ENCODE assay signal across 8 cellular contexts in the genomic region with DNA sequence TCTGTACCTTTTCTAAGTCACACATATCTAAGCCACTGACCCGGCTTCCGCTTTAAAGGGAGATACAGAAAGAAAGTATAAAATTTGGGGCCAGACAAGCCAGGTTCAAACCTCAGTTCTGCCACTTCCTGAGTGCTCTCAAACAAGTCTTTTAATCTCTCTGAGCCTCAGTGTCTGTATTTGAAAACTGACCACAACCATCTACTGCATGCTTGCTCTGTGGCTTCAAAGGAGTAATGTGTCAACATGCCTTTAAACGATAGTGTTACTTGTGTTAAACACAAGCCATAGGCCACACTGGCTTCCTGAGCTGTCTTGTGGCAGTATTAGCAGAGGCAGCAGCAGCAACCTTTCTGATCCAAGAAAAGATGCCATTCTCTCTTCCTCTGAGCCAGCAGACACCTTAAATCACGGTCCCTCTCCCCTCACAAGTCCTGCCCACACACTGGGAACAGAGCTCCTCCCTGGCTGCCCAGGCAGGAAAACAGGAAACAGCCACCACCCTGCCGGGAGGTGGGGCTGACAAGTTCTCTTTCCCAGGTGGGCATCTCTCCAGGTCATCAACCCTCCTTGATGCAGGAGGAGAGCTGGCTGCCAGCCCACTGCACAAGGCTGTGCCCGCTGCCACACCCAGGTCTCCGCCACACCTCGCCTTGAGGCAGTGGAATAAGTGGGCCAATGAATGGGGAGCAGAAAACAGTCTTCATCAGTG. TPM values are rescaled to one million over a fixed set of nuclear protein-coding genes. Genes with fewer than 3 reads are reported as not detected.
A peak's percentile ranks its signal among the peaks of the same experiment; 100 is the strongest.
DNase-seq lines count a peak whose midpoint lies in the region; ATAC-seq and TF ChIP-seq lines count a peak whose summit lies in the region.

No MANE protein-coding gene starts in this region.

- POLR2A ChIA-PET in activated CD4-positive, alpha-beta T cell treated with anti-CD3 and anti-CD28 coated beads for 36 hours (lab: Charles Lee) = no interaction called here

- H3K36me3 Mint-ChIP-seq in activated CD4-positive, alpha-beta T cell treated with anti-CD3 and anti-CD28 coated beads for 36 hours (ENCODE audit: low read depth) = no peaks in the 10 kb centered on the region
- no peaks in the 10 kb centered on the region for H3K36me3 Mint-ChIP-seq in endodermal cell (ENCODE audit: low read depth)

- H3K9me3 ChIP-seq in SJSA1 (replicated peaks) (no peaks in the 10 kb centered on the region), endodermal cell (ENCODE audit: control insufficient read depth, low read length) (no peaks in the 10 kb centered on the region), psoas muscle (no peaks in the 10 kb centered on the region)

- ATAC-seq in activated CD4-positive, alpha-beta T cell treated with anti-CD3 and anti-CD28 coated beads for 36 hours = peak; percentile 58
- ATAC-seq in psoas muscle = no peak
- no peak for ATAC-seq in GM19452 (IDR thresholded peaks at IDR 0.05; ENCODE audit: unreplicated experiment)

- no peaks in the 10 kb centered on the region for H3K36me3 ChIP-seq in SJSA1
- no peaks in the 10 kb centered on the region for H3K36me3 ChIP-seq in endodermal cell (ENCODE audit: control insufficient read depth, insufficient read depth, low read length)
- no peaks in the 10 kb centered on the region for H3K36me3 ChIP-seq in psoas muscle (ENCODE audit: insufficient read depth in 1 of 2, low read depth in 1 of 2)

- WGBS in endodermal cell (ENCODE audit: insufficient coverage in 1 of 2, insufficient read length in 1 of 2), 2 experiments = 78 to 91% methylated on average over 5 to 8 of the region's 8 CpGs
- 66 to 74% (median 71%) methylated on average over 8 of the region's 8 CpGs for WGBS in psoas muscle, 3 donors

- TF ChIP-seq CTCF in endodermal cell (conservative IDR thresholded peaks at IDR 0.05) (no peak), psoas muscle (IDR thresholded peaks at IDR 0.05) (no peak)

- no peak overlapping the region for H3K4me3 Mint-ChIP-seq in activated CD4-positive, alpha-beta T cell treated with anti-CD3 and anti-CD28 coated beads for 36 hours
- no peak overlapping the region for H3K4me3 Mint-ChIP-seq in endodermal cell

- H3K27ac Mint-ChIP-seq in activated CD4-positive, alpha-beta T cell treated with anti-CD3 and anti-CD28 coated beads for 36 hours = peak overlapping the region; percentile 37
- peak overlapping the region; percentile 71 for H3K27ac Mint-ChIP-seq in endodermal cell

- no peaks in the 10 kb centered on the region for H3K27me3 Mint-ChIP-seq in activated CD4-positive, alpha-beta T cell treated with anti-CD3 and anti-CD28 coated beads for 36 hours
- no peaks in the 10 kb centered on the region for H3K27me3 Mint-ChIP-seq in endodermal cell (ENCODE audit: insufficient read depth)

- H3K4me1 ChIP-seq in SJSA1 (replicated peaks) = peaks cover 29% of the 10 kb centered on the region
- H3K4me1 ChIP-seq in endodermal cell (ENCODE audit: control insufficient read depth, insufficient read depth, low read length) = no peaks in the 10 kb centered on the region
- peaks cover 7% of the 10 kb centered on the region for H3K4me1 ChIP-seq in psoas muscle

- DNase-seq in activated CD4-positive, alpha-beta T cell treated with anti-CD3 and anti-CD28 coated beads for 36 hours = peak; percentile 7
- no peak for DNase-seq in activated CD4-positive, alpha-beta T cell treated with anti-CD3 and anti-CD28 coated beads for 1 hour
- DNase-seq in SJSA1 (ENCODE audit: low read depth in 1 of 2, low spot score in 2 of 2) (peak in 1 of 2 experiments; percentile 59), endodermal cell (peak; percentile 91), psoas muscle (peak; percentile 25 to 50), germinal center (ENCODE audit: low spot score) (no peak), NCI-H146 treated with DMSO at 0.1 percent for 48 hours (lab: John Stamatoyannopoulos, UW; ENCODE audit: unreplicated experiment) (no peak)

- intact Hi-C loops in activated CD4-positive, alpha-beta T cell treated with anti-CD3 and anti-CD28 coated beads for 36 hours (cut with DNase I, micrococcal nuclease) = no loop called here
- intact Hi-C loops in psoas muscle (cut with DNase I) = no loop called here

- H3K9ac ChIP-seq in endodermal cell (ENCODE audit: extremely low read depth, low read length, poor library complexity, severe bottlenecking) = no peak overlapping the region

- H3K4me3 ChIP-seq in SJSA1 = no peak overlapping the region
- H3K4me3 ChIP-seq in endodermal cell (ENCODE audit: low read length) = no peak overlapping the region
- no peak overlapping the region for H3K4me3 ChIP-seq in psoas muscle

- CTCF ChIA-PET in activated CD4-positive, alpha-beta T cell treated with anti-CD3 and anti-CD28 coated beads for 36 hours (lab: Charles Lee) = interaction anchor here (1.3 kb wide), 1 partner anchor 24 kb away, joined by 3 read pairs; no protein-coding TSS in a partner anchor

- H3K9me3 Mint-ChIP-seq in activated CD4-positive, alpha-beta T cell treated with anti-CD3 and anti-CD28 coated beads for 36 hours (ENCODE audit: low read depth) = no peaks in the 10 kb centered on the region
- no peaks in the 10 kb centered on the region for H3K9me3 Mint-ChIP-seq in endodermal cell

- peaks cover 18% of the 10 kb centered on the region for H3K4me1 Mint-ChIP-seq in activated CD4-positive, alpha-beta T cell treated with anti-CD3 and anti-CD28 coated beads for 36 hours
- H3K4me1 Mint-ChIP-seq in endodermal cell = peaks cover 15% of the 10 kb centered on the region

- no peaks in the 10 kb centered on the region for H3K27me3 ChIP-seq in SJSA1 (replicated peaks)
- no peaks in the 10 kb centered on the region for H3K27me3 ChIP-seq in endodermal cell (ENCODE audit: control insufficient read depth, insufficient read depth, low read length, poor library complexity, severe bottlenecking)
- no peaks in the 10 kb centered on the region for H3K27me3 ChIP-seq in psoas muscle (ENCODE audit: insufficient read depth in 3 of 3, low read length in 2 of 3)

- H3K27ac ChIP-seq in SJSA1 = peak overlapping the region; percentile 4; the same call in 1 of the 2 replicates
- no peak overlapping the region for H3K27ac ChIP-seq in endodermal cell (ENCODE audit: low read depth, low read length)
- no peak overlapping the region for H3K27ac ChIP-seq in psoas muscle

RNA-seq across cellular contexts. Expression of gene HIP1, which starts 10.7 kb away (rescaled TPM):
- 1 to 10 TPM; 4.1 to 5.0 TPM for total RNA-seq in activated CD4-positive, alpha-beta T cell treated with anti-CD3 and anti-CD28 coated beads for 36 hours
- 24.7 and 25.8 TPM in 2 replicates for total RNA-seq in SJSA1 (2014; rRNA removed; shearing (Covaris generic))
- total RNA-seq in endodermal cell (10 to 100 TPM; 64.7 to 70.0 TPM), psoas muscle (10 to 100 TPM in 1 of 4 donors, 1 to 10 TPM in 3; 5.4 to 11.9 (median 7.1) TPM)
- 44.6 TPM for polyA plus RNA-seq in endodermal cell (2013, experiment 1 of 2)
- polyA plus RNA-seq in endodermal cell (2013, experiment 2 of 2) = 41.5 TPM
- polyA plus RNA-seq in psoas muscle = 1 to 10 TPM; 2.5 to 3.9 (median 3.7) TPM

RNA-seq across cellular contexts. Expression of gene CCL26, which starts 44.0 kb away (rescaled TPM):
- under 1 TPM in 1 of 2 experiments, not detected in 1; 0.39 TPM for total RNA-seq in activated CD4-positive, alpha-beta T cell treated with anti-CD3 and anti-CD28 coated beads for 36 hours
- total RNA-seq in SJSA1 (2014; rRNA removed; shearing (Covaris generic)) = 15.1 and 30.1 TPM in 2 replicates
- total RNA-seq in endodermal cell (1 to 10 TPM; 1.2 to 2.9 TPM), psoas muscle (not detected)
- polyA plus RNA-seq in endodermal cell (2013, experiment 1 of 2) = 1.2 TPM
- not detected for polyA plus RNA-seq in endodermal cell (2013, experiment 2 of 2)
- under 1 TPM in 2 of 3 donors, not detected in 1; 0.27 to 0.34 TPM for polyA plus RNA-seq in psoas muscle

Comparison
In these comparisons a context has a peak if more than half of its experiments do, and no peak if none do; other contexts are left out.
1. DNase-seq: peak in activated CD4-positive, alpha-beta T cell treated with anti-CD3 and anti-CD28 coated beads for 36 hours (single experiment), endodermal cell (single experiment) and psoas muscle (2 of 2); none in activated CD4-positive, alpha-beta T cell treated with anti-CD3 and anti-CD28 coated beads for 1 hour (single experiment), germinal center (single experiment) and NCI-H146 treated with DMSO at 0.1 percent for 48 hours (single experiment).